In genomic region chr16:17474572-17474971, GRCh38 we compare ENCODE assay signal across 13 cellular contexts. TPM values are rescaled to one million over a fixed set of nuclear protein-coding genes. Genes with fewer than 3 reads are reported as not detected.
DNase-seq lines count a peak whose midpoint lies in the region; ATAC-seq and TF ChIP-seq lines count a peak whose summit lies in the region.
"Had no signal": no experiment of that assay in that cellular context is flagged by ENCODE, and none has a peak within 500 bp of the region (broad histone marks: within the 10 kb centered on the region; RNA-seq: fewer than 3 reads in every experiment).

No MANE protein-coding gene starts in this region.

- H3K36me3 Mint-ChIP-seq in activated naive CD8-positive, alpha-beta T cell, result no peaks in the 10 kb centered on the region
- no peaks in the 10 kb centered on the region for H3K36me3 Mint-ChIP-seq in activated naive CD8-positive, alpha-beta T cell treated with anti-CD3 and anti-CD28 coated beads for 36 hours
- no peaks in the 10 kb centered on the region for H3K36me3 Mint-ChIP-seq in brain

- H3K9me3 ChIP-seq in KOPT-K1 (ENCODE audit: insufficient read depth, low read length, poor library complexity, severe bottlenecking), result no peaks in the 10 kb centered on the region
- H3K9me3 ChIP-seq in thoracic aorta, result no peaks in the 10 kb centered on the region

- H3K4me3 ChIP-seq in thoracic aorta, result peak overlapping the region; percentile 15

- no peak for DNase-seq in activated naive CD8-positive, alpha-beta T cell treated with anti-CD3 and anti-CD28 coated beads for 36 hours
- no peak for DNase-seq in thoracic aorta (ENCODE audit: low spot score)
- DNase-seq in pons (ENCODE audit: low spot score), result no peak
- no peak for DNase-seq in left lobe of liver (ENCODE audit: low spot score)
- no peak for DNase-seq in NCI-H1105 (lab: John Stamatoyannopoulos, UW)
- DNase-seq: brain microvascular endothelial cell; effector memory CD8-positive, alpha-beta T cell; GOT3; left cardiac atrium; NCI-H146 had no signal

- H3K4me1 Mint-ChIP-seq in activated naive CD8-positive, alpha-beta T cell (ENCODE audit: low read depth), result peaks cover 27% of the 10 kb centered on the region
- H3K4me1 Mint-ChIP-seq in activated naive CD8-positive, alpha-beta T cell treated with anti-CD3 and anti-CD28 coated beads for 36 hours, result peaks cover 25% of the 10 kb centered on the region
- H3K4me1 Mint-ChIP-seq in brain, result peaks cover 26% of the 10 kb centered on the region

- no peaks in the 10 kb centered on the region for H3K9me3 Mint-ChIP-seq in activated naive CD8-positive, alpha-beta T cell (ENCODE audit: low read depth)
- H3K9me3 Mint-ChIP-seq in activated naive CD8-positive, alpha-beta T cell treated with anti-CD3 and anti-CD28 coated beads for 36 hours, result no peaks in the 10 kb centered on the region
- H3K9me3 Mint-ChIP-seq in brain, result peaks cover 0 to 4% (median 0%) of the 10 kb centered on the region in 5 experiments
- H3K9me3 Mint-ChIP-seq: effector memory CD8-positive, alpha-beta T cell had no signal

- no peak overlapping the region for H3K27ac Mint-ChIP-seq in activated naive CD8-positive, alpha-beta T cell
- H3K27ac Mint-ChIP-seq in activated naive CD8-positive, alpha-beta T cell treated with anti-CD3 and anti-CD28 coated beads for 36 hours, result no peak overlapping the region
- peak overlapping the region in 3 of 5 experiments; percentile 54 to 67 (median 62) for H3K27ac Mint-ChIP-seq in brain

- H3K27ac ChIP-seq in KOPT-K1 (ENCODE audit: low read depth, low read length, poor library complexity, severe bottlenecking), result peak overlapping the region; percentile 13
- H3K27ac ChIP-seq in thoracic aorta, result no peak overlapping the region
- H3K27ac ChIP-seq: brain microvascular endothelial cell had no signal

- H3K4me3 Mint-ChIP-seq in activated naive CD8-positive, alpha-beta T cell, result peak overlapping the region; percentile 28
- no peak overlapping the region for H3K4me3 Mint-ChIP-seq in activated naive CD8-positive, alpha-beta T cell treated with anti-CD3 and anti-CD28 coated beads for 36 hours
- peak overlapping the region in 3 of 5 experiments; percentile 4 to 36 (median 7) for H3K4me3 Mint-ChIP-seq in brain

- H3K27me3 Mint-ChIP-seq in activated naive CD8-positive, alpha-beta T cell, result no peaks in the 10 kb centered on the region
- no peaks in the 10 kb centered on the region for H3K27me3 Mint-ChIP-seq in activated naive CD8-positive, alpha-beta T cell treated with anti-CD3 and anti-CD28 coated beads for 36 hours
- peaks cover 14% of the 10 kb centered on the region for H3K27me3 Mint-ChIP-seq in brain

- H3K4me1 ChIP-seq in thoracic aorta (ENCODE audit: control insufficient read depth in 1 of 2, low read depth in 2 of 2), result peaks cover 1 to 13% of the 10 kb centered on the region in 2 donors

- TF ChIP-seq CTCF in brain (conservative IDR thresholded peaks at IDR 0.05) (no peak), thoracic aorta (IDR thresholded peaks at IDR 0.05) (no peak)

- H3K27me3 ChIP-seq in thoracic aorta (replicated peaks; ENCODE audit: insufficient read depth), result no peaks in the 10 kb centered on the region

- H3K36me3 ChIP-seq in KOPT-K1 (ENCODE audit: insufficient read depth, low read length) (no peaks in the 10 kb centered on the region), thoracic aorta (no peaks in the 10 kb centered on the region)
- H3K36me3 ChIP-seq: brain microvascular endothelial cell had no signal

- ATAC-seq in thoracic aorta (ENCODE audit: insufficient number of reproducible peaks, low FRiP score, low read depth) (no peak), left lobe of liver (no peak)
- ATAC-seq: effector memory CD8-positive, alpha-beta T cell; left cardiac atrium had no signal

RNA-seq across cellular contexts. Expression of gene XYLT1, which starts 3.8 kb away (rescaled TPM):
- total RNA-seq in activated naive CD8-positive, alpha-beta T cell treated with anti-CD3 and anti-CD28 coated beads for 36 hours, result 1 to 10 TPM; 4.1 to 4.6 TPM
- 10.4 TPM for polyA plus RNA-seq in brain (ENCODE audit: insufficient read depth, low read depth, low replicate concordance)
- 10 to 100 TPM; 13.1 to 22.5 TPM for total RNA-seq in thoracic aorta
- total RNA-seq in left lobe of liver, result 0.45 TPM

Comparison
In these comparisons a context has a peak if more than half of its experiments do, and no peak if none do; other contexts are left out.
1. H3K27ac Mint-ChIP-seq: peak in brain (3 of 5); none in activated naive CD8-positive, alpha-beta T cell (single experiment) and activated naive CD8-positive, alpha-beta T cell treated with anti-CD3 and anti-CD28 coated beads for 36 hours (single experiment).